Comparison of ENCODE assay signal across 8 cellular contexts in the genomic region with DNA sequence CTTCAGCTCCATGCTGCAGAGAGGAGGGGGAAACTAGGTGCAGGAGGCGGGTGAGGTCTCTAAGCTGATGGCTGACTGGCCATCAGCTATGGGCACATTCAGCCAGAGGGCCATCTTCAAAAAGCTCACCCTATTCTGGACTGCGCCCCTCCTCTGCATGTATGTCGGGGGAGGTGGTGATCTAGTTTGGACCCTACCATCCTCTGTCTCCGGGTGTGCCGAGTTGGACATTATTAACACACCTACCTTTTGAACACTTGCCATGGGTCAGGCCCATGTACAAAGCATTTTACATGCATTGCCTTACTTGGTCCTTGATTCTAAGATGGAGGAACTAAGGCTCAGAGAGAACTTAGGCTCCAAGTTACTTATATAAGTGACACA. TPM values are rescaled to one million over a fixed set of nuclear protein-coding genes. Genes with fewer than 3 reads are reported as not detected.
DNase-seq lines count a peak whose midpoint lies in the region; FAIRE-seq and TF ChIP-seq lines count a peak whose summit lies in the region.

No MANE protein-coding gene starts in this region.

- H3K36me3 ChIP-seq in keratinocyte (ENCODE audit: control insufficient read depth in 2 of 2, extremely low read depth in 1 of 2, insufficient read depth in 2 of 2, low read length in 2 of 2), result peaks cover 10 to 24% of the 10 kb centered on the region in 2 experiments

- no peaks in the 10 kb centered on the region for H3K9me3 Mint-ChIP-seq in T-helper 1 cell treated with Interleukin-12 subunit alpha and Interleukin-12 subunit beta and Interleukin-4 antibody, amounts not matched to agents 30 μg/mL and 1 μg/mL, for 36 hours
- no peaks in the 10 kb centered on the region for H3K9me3 Mint-ChIP-seq in activated naive CD8-positive, alpha-beta T cell treated with anti-CD3 and anti-CD28 coated beads for 36 hours

- TF ChIP-seq CTCF in keratinocyte (optimal IDR thresholded peaks at IDR 0.05 in 1 of 3, IDR thresholded peaks at IDR 0.05 in 1 of 3, conservative IDR thresholded peaks at IDR 0.05 in 1 of 3; ENCODE audit: extremely low read depth in 1 of 3, insufficient read depth in 2 of 3, low read length in 3 of 3), result no peak

- no peak for FAIRE-seq in keratinocyte (lab: Jason Lieb, UNC)

- dilution Hi-C loops in keratinocyte (cut with MboI; ENCODE audit: extremely low pct_ligation_motif_present, low sequenced_read_pairs), result no loop called here

- DNase-seq in T-helper 1 cell (no peak), keratinocyte (ENCODE audit: low read depth, low spot score) (no peak), mesenteric fat pad (ENCODE audit: low spot score) (no peak), DMS153 (lab: John Stamatoyannopoulos, UW) (no peak), NCI-H226 (no peak)
- no peak for DNase-seq in activated naive CD8-positive, alpha-beta T cell treated with anti-CD3 and anti-CD28 coated beads for 36 hours

- no peak overlapping the region for H2AFZ ChIP-seq in keratinocyte (ENCODE audit: control insufficient read depth, low read length)

- H3K4me1 Mint-ChIP-seq in T-helper 1 cell treated with Interleukin-12 subunit alpha and Interleukin-12 subunit beta and Interleukin-4 antibody, amounts not matched to agents 30 μg/mL and 1 μg/mL, for 36 hours (ENCODE audit: low read depth), result peaks cover 23% of the 10 kb centered on the region
- H3K4me1 Mint-ChIP-seq in activated naive CD8-positive, alpha-beta T cell treated with anti-CD3 and anti-CD28 coated beads for 36 hours, result peaks cover 38% of the 10 kb centered on the region

- peak overlapping the region; percentile 84 for H3K9ac ChIP-seq in keratinocyte (ENCODE audit: control insufficient read depth, extremely low read depth, insufficient read depth, low read length)

- H3K4me3 ChIP-seq in keratinocyte (ENCODE audit: control insufficient read depth in 2 of 3, extremely low read depth in 1 of 3, insufficient read depth in 2 of 3, low read depth in 1 of 3, low read length in 3 of 3), result peak overlapping the region; percentile 70 to 76 (median 72)

- H3K27me3 Mint-ChIP-seq in T-helper 1 cell treated with Interleukin-12 subunit alpha and Interleukin-12 subunit beta and Interleukin-4 antibody, amounts not matched to agents 30 μg/mL and 1 μg/mL, for 36 hours (ENCODE audit: low read depth), result no peaks in the 10 kb centered on the region
- no peaks in the 10 kb centered on the region for H3K27me3 Mint-ChIP-seq in activated naive CD8-positive, alpha-beta T cell treated with anti-CD3 and anti-CD28 coated beads for 36 hours

- no peaks in the 10 kb centered on the region for H3K9me3 ChIP-seq in keratinocyte (ENCODE audit: control insufficient read depth, low read depth, low read length)

- no peaks in the 10 kb centered on the region for H3K9me1 ChIP-seq in keratinocyte (ENCODE audit: control insufficient read depth, extremely low read depth, insufficient read depth, low read length)

- H3K4me2 ChIP-seq in keratinocyte (ENCODE audit: control insufficient read depth, extremely low read depth, insufficient read depth, low read depth, low read length), result peak overlapping the region; percentile 86

- H3K27ac Mint-ChIP-seq in T-helper 1 cell treated with Interleukin-12 subunit alpha and Interleukin-12 subunit beta and Interleukin-4 antibody, amounts not matched to agents 30 μg/mL and 1 μg/mL, for 36 hours, result peak overlapping the region; percentile 56
- peak overlapping the region; percentile 99 for H3K27ac Mint-ChIP-seq in activated naive CD8-positive, alpha-beta T cell treated with anti-CD3 and anti-CD28 coated beads for 36 hours

- no peaks in the 10 kb centered on the region for H3K27me3 ChIP-seq in keratinocyte (ENCODE audit: control insufficient read depth, extremely low read depth, insufficient read depth, low read length)

- peaks cover 43% of the 10 kb centered on the region for H3K79me2 ChIP-seq in keratinocyte (ENCODE audit: control insufficient read depth, insufficient read depth, low read length)

- peaks cover 20% of the 10 kb centered on the region for H3K36me3 Mint-ChIP-seq in T-helper 1 cell treated with Interleukin-12 subunit alpha and Interleukin-12 subunit beta and Interleukin-4 antibody, amounts not matched to agents 30 μg/mL and 1 μg/mL, for 36 hours (ENCODE audit: low read depth)
- H3K36me3 Mint-ChIP-seq in activated naive CD8-positive, alpha-beta T cell treated with anti-CD3 and anti-CD28 coated beads for 36 hours, result peaks cover 21% of the 10 kb centered on the region

- H4K20me1 ChIP-seq in keratinocyte (ENCODE audit: control insufficient read depth, extremely low read depth, insufficient read depth, low read length), result peaks cover 15% of the 10 kb centered on the region

- H3K4me1 ChIP-seq in keratinocyte (ENCODE audit: control insufficient read depth, extremely low read depth, insufficient read depth, low read length), result peaks cover 36% of the 10 kb centered on the region

- H3K4me3 Mint-ChIP-seq in T-helper 1 cell treated with Interleukin-12 subunit alpha and Interleukin-12 subunit beta and Interleukin-4 antibody, amounts not matched to agents 30 μg/mL and 1 μg/mL, for 36 hours, result peak overlapping the region; percentile 96
- H3K4me3 Mint-ChIP-seq in activated naive CD8-positive, alpha-beta T cell treated with anti-CD3 and anti-CD28 coated beads for 36 hours, result peak overlapping the region; percentile 99

- no peak overlapping the region for H3K27ac ChIP-seq in keratinocyte (ENCODE audit: control insufficient read depth, insufficient read depth, low read length)
- peak overlapping the region; percentile 96 for H3K27ac ChIP-seq in temporal lobe (ENCODE audit: low read depth, low read length)

RNA-seq across cellular contexts. Expression of a gene that starts 1.4 kb away (rescaled TPM):
- 10 to 100 TPM; 55.0 to 57.3 TPM for total RNA-seq in activated naive CD8-positive, alpha-beta T cell treated with anti-CD3 and anti-CD28 coated beads for 36 hours
- polyA plus RNA-seq in keratinocyte, result 48.1 to 65.6 TPM (median 48.4 TPM) in 3 replicates
- 10.3 TPM for polyA plus RNA-seq in keratinocyte (2011; ENCODE audit: low read depth)
- polyA plus RNA-seq in keratinocyte (2011; cell fraction: cytosol; rRNA removed), result 23.3 and 30.8 TPM in 2 replicates
- 252 and 295 TPM in 2 replicates for polyA plus RNA-seq in keratinocyte (2011; cell fraction: nucleus; rRNA removed)
- 29.3 and 43.1 TPM in 2 replicates for polyA plus RNA-seq in keratinocyte (2012; ENCODE audit: low replicate concordance)
- 70.4 to 85.5 TPM (median 83.1 TPM) in 3 replicates for polyA minus RNA-seq in keratinocyte
- 45.3 TPM for polyA minus RNA-seq in keratinocyte (2011; cell fraction: cytosol; rRNA and poly(A)+ RNA removed)
- polyA minus RNA-seq in keratinocyte (2011; cell fraction: nucleus; rRNA and poly(A)+ RNA removed), result 94.5 and 120 TPM in 2 replicates
- 61.5 TPM for total RNA-seq in temporal lobe
- total RNA-seq in mesenteric fat pad, result 71.6 TPM

RNA-seq across cellular contexts. Expression of a gene that starts 3.0 kb away (rescaled TPM):
- 1 to 10 TPM; 2.9 to 4.2 TPM for total RNA-seq in activated naive CD8-positive, alpha-beta T cell treated with anti-CD3 and anti-CD28 coated beads for 36 hours
- polyA plus RNA-seq in keratinocyte, result 0.22 to 0.35 TPM (median 0.33 TPM) in 3 replicates
- not detected for polyA plus RNA-seq in keratinocyte (2011; ENCODE audit: low read depth)
- polyA plus RNA-seq in keratinocyte (2011; cell fraction: cytosol; rRNA removed), result 0.17 TPM in 1 of 2 replicates, not detected in the other
- 0.20 and 0.32 TPM in 2 replicates for polyA plus RNA-seq in keratinocyte (2011; cell fraction: nucleus; rRNA removed)
- not detected in 2 replicates for polyA plus RNA-seq in keratinocyte (2012; ENCODE audit: low replicate concordance)
- polyA minus RNA-seq in keratinocyte, result not detected in 3 replicates
- polyA minus RNA-seq in keratinocyte (2011; cell fraction: cytosol; rRNA and poly(A)+ RNA removed), result not detected
- polyA minus RNA-seq in keratinocyte (2011; cell fraction: nucleus; rRNA and poly(A)+ RNA removed), result not detected in 2 replicates
- total RNA-seq in temporal lobe, result 0.49 TPM
- not detected for total RNA-seq in mesenteric fat pad

RNA-seq across cellular contexts. Expression of a gene that starts 11.9 kb away (rescaled TPM):
- total RNA-seq in activated naive CD8-positive, alpha-beta T cell treated with anti-CD3 and anti-CD28 coated beads for 36 hours, result under 1 TPM in 1 of 2 experiments, not detected in 1; 0.19 TPM
- polyA plus RNA-seq in keratinocyte, result 0.03 to 0.14 TPM (median 0.07 TPM) in 3 replicates
- polyA plus RNA-seq in keratinocyte (2011; ENCODE audit: low read depth), result 0.07 TPM
- polyA plus RNA-seq in keratinocyte (2011; cell fraction: cytosol; rRNA removed), result 0.01 and 0.05 TPM in 2 replicates
- 0.05 and 0.07 TPM in 2 replicates for polyA plus RNA-seq in keratinocyte (2011; cell fraction: nucleus; rRNA removed)
- polyA plus RNA-seq in keratinocyte (2012; ENCODE audit: low replicate concordance), result 0.07 and 0.10 TPM in 2 replicates
- 0.03 TPM in 1 of 3 replicates, not detected in the others for polyA minus RNA-seq in keratinocyte
- not detected for polyA minus RNA-seq in keratinocyte (2011; cell fraction: cytosol; rRNA and poly(A)+ RNA removed)
- polyA minus RNA-seq in keratinocyte (2011; cell fraction: nucleus; rRNA and poly(A)+ RNA removed), result 0.23 TPM in 1 of 2 replicates, not detected in the other
- total RNA-seq in temporal lobe (3.7 TPM), mesenteric fat pad (144 TPM)

RNA-seq across cellular contexts. Expression of a gene that starts 38.3 kb away (rescaled TPM):
- total RNA-seq in activated naive CD8-positive, alpha-beta T cell treated with anti-CD3 and anti-CD28 coated beads for 36 hours, result under 1 TPM; 0.08 to 0.10 TPM
- polyA plus RNA-seq in keratinocyte, result 0.02 TPM in 1 of 3 replicates, not detected in the others
- 0.36 TPM for polyA plus RNA-seq in keratinocyte (2011; ENCODE audit: low read depth)
- not detected in 2 replicates for polyA plus RNA-seq in keratinocyte (2011; cell fraction: cytosol; rRNA removed)
- polyA plus RNA-seq in keratinocyte (2011; cell fraction: nucleus; rRNA removed), result 0.11 and 0.12 TPM in 2 replicates
- polyA plus RNA-seq in keratinocyte (2012; ENCODE audit: low replicate concordance), result not detected in 2 replicates
- polyA minus RNA-seq in keratinocyte, result not detected in 3 replicates
- not detected for polyA minus RNA-seq in keratinocyte (2011; cell fraction: cytosol; rRNA and poly(A)+ RNA removed)
- polyA minus RNA-seq in keratinocyte (2011; cell fraction: nucleus; rRNA and poly(A)+ RNA removed), result 0.32 TPM in 1 of 2 replicates, not detected in the other
- total RNA-seq in temporal lobe (5.9 TPM), mesenteric fat pad (557 TPM)

RNA-seq across cellular contexts. Expression of a gene that starts 46.3 kb away (rescaled TPM):
- 10 to 100 TPM; 15.4 to 16.6 TPM for total RNA-seq in activated naive CD8-positive, alpha-beta T cell treated with anti-CD3 and anti-CD28 coated beads for 36 hours
- 9.3 to 10.3 TPM (median 9.3 TPM) in 3 replicates for polyA plus RNA-seq in keratinocyte
- polyA plus RNA-seq in keratinocyte (2011; ENCODE audit: low read depth), result 8.4 TPM
- 6.9 and 7.8 TPM in 2 replicates for polyA plus RNA-seq in keratinocyte (2011; cell fraction: cytosol; rRNA removed)
- polyA plus RNA-seq in keratinocyte (2011; cell fraction: nucleus; rRNA removed), result 19.7 and 21.2 TPM in 2 replicates
- polyA plus RNA-seq in keratinocyte (2012; ENCODE audit: low replicate concordance), result 5.4 and 6.1 TPM in 2 replicates
- 1.9 to 9.8 TPM (median 8.3 TPM) in 3 replicates for polyA minus RNA-seq in keratinocyte
- 7.9 TPM for polyA minus RNA-seq in keratinocyte (2011; cell fraction: cytosol; rRNA and poly(A)+ RNA removed)
- 4.6 and 7.3 TPM in 2 replicates for polyA minus RNA-seq in keratinocyte (2011; cell fraction: nucleus; rRNA and poly(A)+ RNA removed)
- total RNA-seq in temporal lobe, result 4.9 TPM
- total RNA-seq in mesenteric fat pad, result 10.1 TPM

Comparison
In these comparisons a context has a peak if more than half of its experiments do, and no peak if none do; other contexts are left out.
1. RNA of a gene that starts 11.9 kb away (total RNA-seq): 144 TPM in mesenteric fat pad (single experiment); 3.7 TPM in temporal lobe (single experiment) and 0.19 TPM in activated naive CD8-positive, alpha-beta T cell treated with anti-CD3 and anti-CD28 coated beads for 36 hours; every median in the first group is over 10 times any median in the second.